In the genomic region with DNA sequence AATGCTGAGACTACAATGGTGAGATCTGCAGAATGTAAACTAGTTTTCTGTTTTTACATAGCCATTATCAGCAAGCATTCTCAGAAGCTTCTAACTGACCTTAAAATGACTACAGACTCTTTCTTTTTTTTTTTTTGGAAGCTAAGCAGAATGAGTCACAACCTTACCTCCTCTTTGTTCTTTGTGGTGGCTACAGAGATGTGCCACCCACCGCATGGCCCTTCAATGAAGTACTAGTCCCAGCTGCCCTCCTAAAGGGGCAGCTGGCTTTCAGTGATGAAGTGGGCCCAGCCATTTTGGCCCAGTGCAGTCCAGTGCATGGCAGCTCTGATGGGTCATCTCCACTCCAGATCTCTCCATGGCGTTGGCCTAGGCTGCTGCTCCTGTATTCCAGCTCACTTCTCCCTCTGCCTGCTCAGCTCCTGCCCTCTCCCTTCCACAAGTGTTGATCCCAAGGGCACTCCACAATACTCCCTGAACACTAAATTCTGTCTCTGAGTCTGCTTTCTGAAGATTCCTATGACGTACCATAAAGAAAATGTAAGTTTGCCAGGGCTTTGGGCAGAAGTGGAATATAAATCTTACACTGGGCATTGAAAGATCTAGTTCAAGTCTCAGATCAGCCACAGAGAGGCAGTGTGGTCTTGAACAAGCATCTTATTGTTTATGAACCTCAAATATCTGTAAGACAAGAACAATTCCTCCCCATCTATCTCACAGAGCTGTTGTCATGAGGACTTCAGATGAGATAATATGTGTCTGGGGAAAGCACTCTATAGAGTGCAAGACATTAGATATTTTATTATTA, we compare ENCODE assay signal across 9 cellular contexts.
DNase-seq lines count a peak whose midpoint lies in the region; ATAC-seq and TF ChIP-seq lines count a peak whose summit lies in the region.
"Had no signal": no experiment of that assay in that cellular context is flagged by ENCODE, and none has a peak within 500 bp of the region (broad histone marks: within the 10 kb centered on the region; RNA-seq: fewer than 3 reads in every experiment).

No MANE protein-coding gene starts in this region.

- no peak overlapping the region for H2AFZ ChIP-seq in MM.1S (ENCODE audit: low read length)

- H3K36me3 ChIP-seq in MM.1S (replicated peaks; ENCODE audit: insufficient read depth, low read length) (no peaks in the 10 kb centered on the region), brain microvascular endothelial cell (replicated peaks) (no peaks in the 10 kb centered on the region)
- H3K36me3 ChIP-seq in naive thymus-derived CD4-positive, alpha-beta T cell (ENCODE audit: control insufficient read depth in 2 of 3, insufficient read depth in 3 of 3, low read length in 3 of 3) = no peaks in the 10 kb centered on the region

- peak; percentile 46 for ATAC-seq in naive thymus-derived CD4-positive, alpha-beta T cell
- ATAC-seq in HG03521 (IDR thresholded peaks at IDR 0.05; ENCODE audit: unreplicated experiment) = no peak
- no peak for ATAC-seq in GM21381 (IDR thresholded peaks at IDR 0.05; ENCODE audit: unreplicated experiment)
- no peak for ATAC-seq in activated naive CD8-positive, alpha-beta T cell treated with anti-CD3 and anti-CD28 coated beads, Interleukin-2, amount 50 U/mL, for 24 hours

- H3K27me3 ChIP-seq in MM.1S (replicated peaks; ENCODE audit: insufficient read depth, low read length) (no peaks in the 10 kb centered on the region), brain microvascular endothelial cell (replicated peaks) (no peaks in the 10 kb centered on the region)
- H3K27me3 ChIP-seq in naive thymus-derived CD4-positive, alpha-beta T cell (ENCODE audit: control insufficient read depth in 2 of 2, insufficient read depth in 2 of 2, low read length in 2 of 2) = no peaks in the 10 kb centered on the region

- H3K4me3 ChIP-seq in MM.1S (ENCODE audit: low read length) (no peak overlapping the region), brain microvascular endothelial cell (ENCODE audit: low read depth, low read length) (no peak overlapping the region)
- H3K4me3 ChIP-seq in naive thymus-derived CD4-positive, alpha-beta T cell (ENCODE audit: low read length) = no peak overlapping the region
- H3K4me3 ChIP-seq: SK-N-MC had no signal

- H3K27ac ChIP-seq in MM.1S (ENCODE audit: low read length) (no peak overlapping the region), brain microvascular endothelial cell (no peak overlapping the region)
- no peak overlapping the region for H3K27ac ChIP-seq in naive thymus-derived CD4-positive, alpha-beta T cell (ENCODE audit: low read depth, low read length)
- H3K27ac ChIP-seq: SK-N-MC had no signal

- TF ChIP-seq CTCF in MM.1S (IDR thresholded peaks at IDR 0.05; ENCODE audit: low read length) = 0 out of 2 replicates have a peak, but pooled peaks have one; percentile 7
- peak; percentile 14 for TF ChIP-seq CTCF in brain microvascular endothelial cell (IDR thresholded peaks at IDR 0.05; ENCODE audit: low read depth, low read length, missing control alignments)

- POLR2A ChIA-PET in naive thymus-derived CD4-positive, alpha-beta T cell (lab: Charles Lee) = no interaction called here

- H3F3A ChIP-seq in MM.1S (ENCODE audit: insufficient read depth, low read length) = no peaks in the 10 kb centered on the region

- H3K4me3 Mint-ChIP-seq in naive thymus-derived CD4-positive, alpha-beta T cell = no peak overlapping the region
- no peak overlapping the region for H3K4me3 Mint-ChIP-seq in activated naive CD8-positive, alpha-beta T cell treated with anti-CD3 and anti-CD28 coated beads, Interleukin-2, amount 50 U/mL, for 24 hours

- peaks cover 0 to 9% (median 0%) of the 10 kb centered on the region in 7 donors for H3K4me1 Mint-ChIP-seq in naive thymus-derived CD4-positive, alpha-beta T cell
- no peaks in the 10 kb centered on the region for H3K4me1 Mint-ChIP-seq in activated naive CD8-positive, alpha-beta T cell treated with anti-CD3 and anti-CD28 coated beads, Interleukin-2, amount 50 U/mL, for 24 hours

- no peaks in the 10 kb centered on the region for H4K20me1 ChIP-seq in MM.1S (ENCODE audit: insufficient read depth, low read length)

- H3K9me2 ChIP-seq in MM.1S (replicated peaks; ENCODE audit: insufficient read depth, low read length) = no peaks in the 10 kb centered on the region

- DNase-seq in GM04503 (ENCODE audit: low read depth) (peak; percentile 19), MM.1S (peak; percentile 6), brain microvascular endothelial cell (peak; percentile 47), posterior vena cava (ENCODE audit: low spot score) (no peak)
- no peak for DNase-seq in naive thymus-derived CD4-positive, alpha-beta T cell
- no peak for DNase-seq in activated naive CD8-positive, alpha-beta T cell treated with anti-CD3 and anti-CD28 coated beads, Interleukin-2, amount 50 U/mL, for 24 hours

- CTCF ChIA-PET in naive thymus-derived CD4-positive, alpha-beta T cell (lab: Charles Lee) = no interaction called here

- in situ Hi-C loops in brain microvascular endothelial cell (cut with HindIII; ENCODE audit: low pct_ligation_motif_present, low sequenced_read_pairs) = no loop called here

- H3K9ac ChIP-seq in MM.1S (ENCODE audit: low read length) = no peak overlapping the region

- H3K79me2 ChIP-seq in MM.1S (ENCODE audit: low read length) = no peaks in the 10 kb centered on the region

- H3K27ac Mint-ChIP-seq in naive thymus-derived CD4-positive, alpha-beta T cell = no peak overlapping the region
- no peak overlapping the region for H3K27ac Mint-ChIP-seq in activated naive CD8-positive, alpha-beta T cell treated with anti-CD3 and anti-CD28 coated beads, Interleukin-2, amount 50 U/mL, for 24 hours

- peaks cover 0 to 22% (median 5%) of the 10 kb centered on the region in 5 donors for H3K27me3 Mint-ChIP-seq in naive thymus-derived CD4-positive, alpha-beta T cell
- no peaks in the 10 kb centered on the region for H3K27me3 Mint-ChIP-seq in activated naive CD8-positive, alpha-beta T cell treated with anti-CD3 and anti-CD28 coated beads, Interleukin-2, amount 50 U/mL, for 24 hours

- no peaks in the 10 kb centered on the region for H3K9me3 ChIP-seq in MM.1S (replicated peaks; ENCODE audit: insufficient read depth, low read length)
- H3K9me3 ChIP-seq in naive thymus-derived CD4-positive, alpha-beta T cell (ENCODE audit: control insufficient read depth in 2 of 3, low read length in 3 of 3) = no peaks in the 10 kb centered on the region

- H3K9me3 Mint-ChIP-seq in naive thymus-derived CD4-positive, alpha-beta T cell = no peaks in the 10 kb centered on the region
- no peaks in the 10 kb centered on the region for H3K9me3 Mint-ChIP-seq in activated naive CD8-positive, alpha-beta T cell treated with anti-CD3 and anti-CD28 coated beads, Interleukin-2, amount 50 U/mL, for 24 hours

- no peaks in the 10 kb centered on the region for H3K36me3 Mint-ChIP-seq in naive thymus-derived CD4-positive, alpha-beta T cell
- H3K36me3 Mint-ChIP-seq in activated naive CD8-positive, alpha-beta T cell treated with anti-CD3 and anti-CD28 coated beads, Interleukin-2, amount 50 U/mL, for 24 hours (ENCODE audit: low read depth) = no peaks in the 10 kb centered on the region

- no peak overlapping the region for H3K4me2 ChIP-seq in MM.1S (ENCODE audit: low read depth, low read length)

- intact Hi-C loops in naive thymus-derived CD4-positive, alpha-beta T cell (cut with micrococcal nuclease) = loop anchor here in 1 of 2 donors (1.0 kb wide), 1 partner anchor 485 kb away; no protein-coding TSS in a partner anchor
- intact Hi-C loops in posterior vena cava (cut with DNase I) = no loop called here

- no peaks in the 10 kb centered on the region for H3K4me1 ChIP-seq in MM.1S (ENCODE audit: low read length)
- H3K4me1 ChIP-seq in naive thymus-derived CD4-positive, alpha-beta T cell (ENCODE audit: control insufficient read depth in 2 of 2, insufficient read depth in 2 of 2, low read length in 2 of 2) = no peaks in the 10 kb centered on the region

Comparison
In these comparisons a context has a peak if more than half of its experiments do, and no peak if none do; other contexts are left out.
1. DNase-seq: peak in GM04503 (single experiment), MM.1S (single experiment) and brain microvascular endothelial cell (single experiment); none in naive thymus-derived CD4-positive, alpha-beta T cell (0 of 9), posterior vena cava (single experiment) and activated naive CD8-positive, alpha-beta T cell treated with anti-CD3 and anti-CD28 coated beads, Interleukin-2, amount 50 U/mL, for 24 hours (single experiment).